29 cellular contexts compared by ENCODE assay signal in genomic region chr7:139867847-139868246, GRCh38. TPM values are rescaled to one million over a fixed set of nuclear protein-coding genes. Genes with fewer than 3 reads are reported as not detected.
"Had no signal": no experiment of that assay in that cellular context is flagged by ENCODE, and none has a peak within 500 bp of the region (broad histone marks: within the 10 kb centered on the region; RNA-seq: fewer than 3 reads in every experiment).

No MANE protein-coding gene starts in this region.

- H3K79me2 ChIP-seq: hepatocyte had no signal

- H2AFZ ChIP-seq: hepatocyte had no signal

- ATAC-seq: activated CD4-positive, alpha-beta T cell treated with anti-CD3 and anti-CD28 coated beads for 36 hours; activated CD8-positive, alpha-beta memory T cell treated with anti-CD3 and anti-CD28 coated beads, Interleukin-2, amount 10 ng/mL, durations not matched to agents 7 days and 5 days; activated CD8-positive, alpha-beta T cell treated with anti-CD3 and anti-CD28 coated beads, Interleukin-2, amount 10 ng/mL, durations not matched to agents 7 days and 5 days; activated naive CD8-positive, alpha-beta T cell treated with anti-CD3 and anti-CD28 coated beads, Interleukin-2, amount 50 U/mL, for 24 hours; gastroesophageal sphincter; heart right ventricle had no signal

- H3K9me3 ChIP-seq: breast epithelium, colonic mucosa, esophagus squamous epithelium had no signal

- H3K36me3 ChIP-seq: adrenal gland, ascending aorta, breast epithelium, cardiac muscle cell, colonic mucosa, esophagus squamous epithelium, gastroesophageal sphincter had no signal

- H3K27me3 ChIP-seq: ascending aorta, breast epithelium, cardiac muscle cell, colonic mucosa, esophagus squamous epithelium, gastroesophageal sphincter, heart right ventricle, hepatocyte had no signal

- H3K27ac ChIP-seq: adrenal gland, ascending aorta, breast epithelium, cardiac muscle cell, colonic mucosa, epithelial cell of prostate, esophagus squamous epithelium, gastroesophageal sphincter, heart right ventricle, hepatocyte had no signal

- H3K4me3 ChIP-seq: adrenal gland, ascending aorta, breast epithelium, cardiac muscle cell, colonic mucosa, esophagus squamous epithelium, gastroesophageal sphincter, heart right ventricle, hepatocyte had no signal

- H3K4me2 ChIP-seq: hepatocyte had no signal

- DNase-seq: activated CD4-positive, alpha-beta memory T cell treated with anti-CD3 and anti-CD28 coated beads for 36 hours; activated CD4-positive, alpha-beta T cell treated with anti-CD3 and anti-CD28 coated beads for 36 hours; activated CD4-positive, alpha-beta T cell treated with anti-CD3 and anti-CD28 coated beads, Interleukin-2, amount 10 ng/mL, durations not matched to agents 24 days and 14 days; activated CD4-positive, CD25-positive, alpha-beta regulatory T cell; activated CD4-positive, CD25-positive, alpha-beta regulatory T cell treated with anti-CD3 and anti-CD28 coated beads, Interleukin-2, amount 50 U/mL, for 72 hours; activated CD8-positive, alpha-beta memory T cell treated with anti-CD3 and anti-CD28 coated beads, Interleukin-2, amount 10 ng/mL, durations not matched to agents 7 days and 5 days; activated CD8-positive, alpha-beta memory T cell treated with anti-CD3 and anti-CD28 coated beads, Interleukin-2, amount 50 U/mL, for 4 hours; activated CD8-positive, alpha-beta T cell treated with anti-CD3 and anti-CD28 coated beads, Interleukin-2, amount 10 ng/mL, durations not matched to agents 7 days and 5 days; activated effector memory CD4-positive, alpha-beta T cell treated with anti-CD3 and anti-CD28 coated beads, Interleukin-2, amount 50 U/mL, for 16 hours; activated naive CD4-positive, alpha-beta T cell treated with anti-CD3 and anti-CD28 coated beads for 36 hours; activated naive CD8-positive, alpha-beta T cell treated with anti-CD3 and anti-CD28 coated beads for 36 hours; activated naive CD8-positive, alpha-beta T cell treated with anti-CD3 and anti-CD28 coated beads, Interleukin-2, amount 50 U/mL, for 24 hours; activated T-cell treated with anti-CD3 and anti-CD28 coated beads, Interleukin-2, amount 50 U/mL, for 1 hour; activated T-cell treated with anti-CD3 and anti-CD28 coated beads, Interleukin-2, amount 50 U/mL, for 48 hours; adrenal gland; central memory CD4-positive, alpha-beta T cell; cerebellar nuclear complex; colonic mucosa; effector CD8-positive, alpha-beta T cell; esophagus squamous epithelium; foreskin melanocyte; heart right ventricle had no signal

- H3K4me1 ChIP-seq: adrenal gland, breast epithelium, colonic mucosa had no signal

RNA-seq across cellular contexts. Expression of gene TBXAS1, which starts 38.8 kb away (rescaled TPM):
- total RNA-seq: fibroblast of villous mesenchyme had no signal
